In genomic region chr3:194332858-194333211, GRCh38 we compare ENCODE assay signal across 1 cellular context.
TF ChIP-seq lines count a peak whose summit lies in the region.

No MANE protein-coding gene starts in this region.

TF ChIP-seq in HepG2, 621 proteins besides CTCF, POLR2A, EP300 and RAD21 (continues in another document):
- TF ChIP-seq MIXL1 (CRISPR knock-in tag; IDR thresholded peaks at IDR 0.05) (0 out of 2 replicates have a peak, but pooled peaks have one; percentile 11), PPARG (CRISPR knock-in tag; conservative IDR thresholded peaks at IDR 0.05) (0 out of 2 replicates have a peak, but pooled peaks have one; percentile 2), POLR2AphosphoS5 (IDR thresholded peaks at IDR 0.05; ENCODE audit: low read depth, low read length) (peak; percentile 23; the same call in 1 of the 2 replicates), ZNF605 (CRISPR knock-in tag; IDR thresholded peaks at IDR 0.05) (no peak), CHD4 (IDR thresholded peaks at IDR 0.05; ENCODE audit: borderline replicate concordance, low read length) (no peak), FOXJ3 (CRISPR knock-in tag; IDR thresholded peaks at IDR 0.05; ENCODE audit: borderline replicate concordance) (peak; percentile 69; the same call in 1 of the 2 replicates), ZNF296 (CRISPR knock-in tag; conservative IDR thresholded peaks at IDR 0.05) (no peak), PBX3 (CRISPR knock-in tag; IDR thresholded peaks at IDR 0.05; ENCODE audit: borderline replicate concordance) (no peak), BRF2 (CRISPR knock-in tag; IDR thresholded peaks at IDR 0.05) (no peak), NR2F2 (IDR thresholded peaks at IDR 0.05; ENCODE audit: borderline replicate concordance, low read depth) (peak; percentile 58; the same call in 1 of the 2 replicates), ZNF569 (CRISPR knock-in tag; IDR thresholded peaks at IDR 0.05; ENCODE audit: borderline replicate concordance) (no peak), ONECUT2 (CRISPR knock-in tag; IDR thresholded peaks at IDR 0.05) (peak; percentile 54), TAF1 (CRISPR knock-in tag; IDR thresholded peaks at IDR 0.05) (no peak), ZSCAN25 (CRISPR knock-in tag; IDR thresholded peaks at IDR 0.05) (no peak), ZNF619 (CRISPR knock-in tag; IDR thresholded peaks at IDR 0.05) (no peak), FOXP1 (IDR thresholded peaks at IDR 0.05) (no peak), FOXP1 (CRISPR knock-in tag; IDR thresholded peaks at IDR 0.05) (no peak), KDM6A (CRISPR knock-in tag; IDR thresholded peaks at IDR 0.05; ENCODE audit: low read depth) (peak; percentile 53), RARA (CRISPR knock-in tag; IDR thresholded peaks at IDR 0.05) (no peak), SAFB2 (CRISPR knock-in tag; IDR thresholded peaks at IDR 0.05; ENCODE audit: borderline replicate concordance, low read depth) (no peak), HOXA3 (CRISPR knock-in tag; IDR thresholded peaks at IDR 0.05) (no peak; the same call in 1 of the 2 replicates), NCOR1 (IDR thresholded peaks at IDR 0.05; ENCODE audit: borderline replicate concordance, low read length) (peak; percentile 42; the same call in 1 of the 2 replicates), TFE3 (CRISPR knock-in tag; IDR thresholded peaks at IDR 0.05) (0 out of 2 replicates have a peak, but pooled peaks have one; percentile 4), PAXIP1 (CRISPR knock-in tag; conservative IDR thresholded peaks at IDR 0.05) (peak; percentile 89), YEATS4 (CRISPR knock-in tag; IDR thresholded peaks at IDR 0.05; ENCODE audit: borderline replicate concordance) (no peak), HNF4G (IDR thresholded peaks at IDR 0.05; ENCODE audit: borderline replicate concordance, low read depth, low read length) (peak; percentile 75), HNF4G (CRISPR knock-in tag; IDR thresholded peaks at IDR 0.05; ENCODE audit: borderline replicate concordance, low read depth) (no peak), ZNF644 (CRISPR knock-in tag; IDR thresholded peaks at IDR 0.05; ENCODE audit: low read depth) (no peak), KDM5B (CRISPR knock-in tag; IDR thresholded peaks at IDR 0.05; ENCODE audit: borderline replicate concordance) (no peak), GTF3A (CRISPR knock-in tag; conservative IDR thresholded peaks at IDR 0.05) (no peak), GABPB1 (CRISPR knock-in tag; IDR thresholded peaks at IDR 0.05) (no peak), DZIP1 (CRISPR knock-in tag; IDR thresholded peaks at IDR 0.05) (no peak), ZMYM3 (CRISPR knock-in tag; IDR thresholded peaks at IDR 0.05) (no peak), ZNF24 (IDR thresholded peaks at IDR 0.05) (0 out of 2 replicates have a peak, but pooled peaks have one; percentile 42), CBX5 (CRISPR knock-in tag; IDR thresholded peaks at IDR 0.05; ENCODE audit: borderline replicate concordance) (no peak), DRAP1 (CRISPR knock-in tag; IDR thresholded peaks at IDR 0.05) (no peak), PTBP1 (IDR thresholded peaks at IDR 0.05; ENCODE audit: low read depth, low read length, poor library complexity, severe bottlenecking) (no peak), REL (CRISPR knock-in tag; conservative IDR thresholded peaks at IDR 0.05) (no peak), SRSF1 (optimal IDR thresholded peaks at IDR 0.05; ENCODE audit: low read depth, low read length) (no peak), SMAD3 (CRISPR knock-in tag; IDR thresholded peaks at IDR 0.05) (no peak), ZNF562 (CRISPR knock-in tag; IDR thresholded peaks at IDR 0.05; ENCODE audit: borderline replicate concordance) (no peak), BCL6 (CRISPR knock-in tag; IDR thresholded peaks at IDR 0.05) (no peak), ZNF326 (CRISPR knock-in tag; IDR thresholded peaks at IDR 0.05; ENCODE audit: borderline replicate concordance) (no peak), ZIK1 (CRISPR knock-in tag; IDR thresholded peaks at IDR 0.05; ENCODE audit: borderline replicate concordance, low read depth) (no peak), HNRNPUL1 (IDR thresholded peaks at IDR 0.05; ENCODE audit: low read depth, low read length) (no peak), KLF6 (CRISPR knock-in tag; IDR thresholded peaks at IDR 0.05) (no peak; the same call in 1 of the 2 replicates), ZNF558 (CRISPR knock-in tag; IDR thresholded peaks at IDR 0.05; ENCODE audit: borderline replicate concordance) (no peak), ZNF362 (CRISPR knock-in tag; IDR thresholded peaks at IDR 0.05; ENCODE audit: borderline replicate concordance) (peak; percentile 48; the same call in 1 of the 2 replicates), ZFX (CRISPR knock-in tag; IDR thresholded peaks at IDR 0.05; ENCODE audit: low read depth) (peak; percentile 14; the same call in 1 of the 2 replicates), ZNF800 (CRISPR knock-in tag; IDR thresholded peaks at IDR 0.05) (no peak; the same call in 1 of the 2 replicates), KDM5A (IDR thresholded peaks at IDR 0.05; ENCODE audit: borderline replicate concordance, low read length) (no peak), KLF16 (CRISPR knock-in tag; IDR thresholded peaks at IDR 0.05) (no peak), ZNF225 (CRISPR knock-in tag; IDR thresholded peaks at IDR 0.05) (no peak), KDM2A (CRISPR knock-in tag; IDR thresholded peaks at IDR 0.05; ENCODE audit: borderline replicate concordance, low read depth) (no peak), MED8 (CRISPR knock-in tag; IDR thresholded peaks at IDR 0.05; ENCODE audit: insufficient replicate concordance) (no peak), GATAD2A (CRISPR knock-in tag; IDR thresholded peaks at IDR 0.05) (peak; percentile 58), ZNF737 (CRISPR knock-in tag; IDR thresholded peaks at IDR 0.05; ENCODE audit: borderline replicate concordance) (no peak), PCBP2 (optimal IDR thresholded peaks at IDR 0.05; ENCODE audit: low read depth, low read length, poor library complexity, severe bottlenecking) (no peak)
